ENCODE assay signal across 8 cellular contexts in the genomic region with DNA sequence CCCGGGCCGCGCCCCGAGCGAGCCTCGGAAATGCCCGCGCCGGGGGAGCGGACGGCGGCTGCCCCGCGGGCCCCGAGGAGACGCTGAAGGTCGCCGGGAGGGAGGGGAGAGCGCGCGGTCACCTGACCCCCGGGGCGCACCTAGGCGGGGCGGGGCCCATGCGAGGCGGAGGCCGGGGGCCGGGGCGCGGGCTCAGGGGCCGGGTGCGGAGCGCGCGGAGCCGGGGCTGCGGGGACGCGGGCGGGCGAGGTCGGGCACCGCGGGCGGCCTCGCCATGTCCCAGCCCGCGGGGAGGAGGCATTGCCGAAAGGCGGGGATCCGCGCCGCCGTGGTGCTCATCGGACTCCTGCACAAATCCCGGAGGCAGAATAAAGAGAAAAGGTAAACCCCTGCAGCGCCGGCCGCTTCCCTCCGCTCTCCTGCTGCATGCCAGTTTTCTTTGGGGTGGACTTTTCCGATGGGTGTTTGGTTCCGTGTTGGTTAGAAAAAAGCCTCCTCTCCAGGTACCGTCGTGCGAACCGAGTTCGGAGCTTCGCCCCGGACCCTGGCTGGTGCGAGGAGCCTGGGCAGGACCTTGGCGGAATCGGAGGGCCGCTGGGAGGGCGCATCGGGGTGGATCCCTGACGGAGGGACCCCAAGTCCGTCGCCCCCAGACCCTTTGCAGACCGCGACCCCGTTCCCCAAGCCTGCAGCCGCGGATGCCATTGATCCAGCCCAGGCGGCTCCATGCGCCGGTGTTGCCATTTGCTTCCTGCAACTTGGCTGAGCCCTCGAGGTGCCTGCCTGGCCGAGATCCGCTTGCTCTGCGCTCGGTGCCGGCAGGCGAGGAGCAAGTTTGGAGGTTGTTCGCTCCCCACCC. TPM values are rescaled to one million over a fixed set of nuclear protein-coding genes. Genes with fewer than 3 reads are reported as not detected.
DNase-seq lines count a peak whose midpoint lies in the region; ATAC-seq, FAIRE-seq and TF ChIP-seq lines count a peak whose summit lies in the region.

No MANE protein-coding gene starts in this region.

- H3K9ac ChIP-seq in endothelial cell of umbilical vein (replicated peaks; ENCODE audit: extremely low read depth, insufficient read depth, low read length), result no peak overlapping the region

- intact Hi-C loops in activated CD4-positive, alpha-beta T cell treated with anti-CD3 and anti-CD28 coated beads for 36 hours (cut with DNase I, micrococcal nuclease), result no loop called here
- intact Hi-C loops in endothelial cell of umbilical vein (cut with micrococcal nuclease), result no loop called here

- H3K4me2 ChIP-seq in endothelial cell of umbilical vein (ENCODE audit: insufficient read depth, low read length), result peak overlapping the region; percentile 60

- H3K4me1 Mint-ChIP-seq in activated CD4-positive, alpha-beta T cell treated with anti-CD3 and anti-CD28 coated beads for 36 hours, result peaks cover 9% of the 10 kb centered on the region
- H3K4me1 Mint-ChIP-seq in T-helper 17 cell, result peaks cover 27% of the 10 kb centered on the region
- H3K4me1 Mint-ChIP-seq in naive thymus-derived CD8-positive, alpha-beta T cell, result peaks cover 3 to 39% (median 15%) of the 10 kb centered on the region in 4 donors

- H3K79me2 ChIP-seq in endothelial cell of umbilical vein (ENCODE audit: control insufficient read depth, insufficient read depth, low read length), result no peaks in the 10 kb centered on the region

- no peak overlapping the region for H3K27ac Mint-ChIP-seq in activated CD4-positive, alpha-beta T cell treated with anti-CD3 and anti-CD28 coated beads for 36 hours
- no peak overlapping the region for H3K27ac Mint-ChIP-seq in T-helper 17 cell
- peak overlapping the region in 2 of 10 donors; percentile 37 to 74 for H3K27ac Mint-ChIP-seq in naive thymus-derived CD8-positive, alpha-beta T cell

- H3K9me1 ChIP-seq in endothelial cell of umbilical vein (replicated peaks; ENCODE audit: control insufficient read depth, extremely low read depth, insufficient read depth, low read length), result no peaks in the 10 kb centered on the region

- CTCF ChIA-PET in activated CD4-positive, alpha-beta T cell treated with anti-CD3 and anti-CD28 coated beads for 36 hours (lab: Charles Lee), result interaction anchor here (0.8 kb wide), 1 partner anchor 159 kb away, joined by 3 read pairs; no protein-coding TSS in a partner anchor
- CTCF ChIA-PET in endothelial cell of umbilical vein (lab: Charles Lee), result interaction anchor here (1.2 to 2.8 kb wide), 2 partner anchors 159 kb away, joined by 3 to 19 read pairs; no protein-coding TSS in a partner anchor

- H3K36me3 ChIP-seq in endothelial cell of umbilical vein (ENCODE audit: control insufficient read depth in 2 of 2, extremely low read depth in 1 of 2, insufficient read depth in 2 of 2, low read length in 2 of 2), result no peaks in the 10 kb centered on the region

- peak overlapping the region in 1 of 3 experiments; percentile 24 for H3K4me3 ChIP-seq in endothelial cell of umbilical vein (replicated peaks in 1 of 3; ENCODE audit: insufficient read depth in 1 of 3, low read depth in 1 of 3, low read length in 3 of 3)

- no peak for TF ChIP-seq CTCF in endothelial cell of umbilical vein (IDR thresholded peaks at IDR 0.05; ENCODE audit: extremely low read depth in 1 of 2, insufficient read depth in 1 of 2, low read depth in 1 of 2, low read length in 2 of 2)

- no peak overlapping the region for H3K27ac ChIP-seq in endothelial cell of umbilical vein (ENCODE audit: insufficient read depth, low read depth, low read length)

- POLR2A ChIA-PET in activated CD4-positive, alpha-beta T cell treated with anti-CD3 and anti-CD28 coated beads for 36 hours (lab: Charles Lee), result no interaction called here
- POLR2A ChIA-PET in endothelial cell of umbilical vein (lab: Charles Lee), result no interaction called here
- POLR2A ChIA-PET in naive thymus-derived CD8-positive, alpha-beta T cell (lab: Charles Lee), result no interaction called here

- FAIRE-seq in endothelial cell of umbilical vein (lab: Jason Lieb, UNC), result no peak

- peaks cover 37 to 47% of the 10 kb centered on the region in 2 experiments for H3K27me3 ChIP-seq in endothelial cell of umbilical vein (ENCODE audit: control insufficient read depth in 2 of 2, insufficient read depth in 2 of 2, low read length in 2 of 2)

- ATAC-seq in activated CD4-positive, alpha-beta T cell treated with anti-CD3 and anti-CD28 coated beads for 36 hours, result peak; percentile 42
- ATAC-seq in T-helper 17 cell (peak; percentile 61), HG03342 (IDR thresholded peaks at IDR 0.05; ENCODE audit: unreplicated experiment) (no peak)
- peak; percentile 40 to 48 for ATAC-seq in naive thymus-derived CD8-positive, alpha-beta T cell

- peaks cover 30% of the 10 kb centered on the region for H3K27me3 Mint-ChIP-seq in activated CD4-positive, alpha-beta T cell treated with anti-CD3 and anti-CD28 coated beads for 36 hours
- H3K27me3 Mint-ChIP-seq in T-helper 17 cell, result no peaks in the 10 kb centered on the region
- peaks cover 13 to 63% (median 37%) of the 10 kb centered on the region in 5 donors for H3K27me3 Mint-ChIP-seq in naive thymus-derived CD8-positive, alpha-beta T cell

- H3K4me1 ChIP-seq in endothelial cell of umbilical vein (ENCODE audit: control insufficient read depth, extremely low read depth, insufficient read depth, low read length), result peaks cover 7% of the 10 kb centered on the region

- DNase-seq in activated CD4-positive, alpha-beta T cell treated with anti-CD3 and anti-CD28 coated beads for 36 hours, result peak; percentile 49
- no peak for DNase-seq in activated CD4-positive, alpha-beta T cell treated with anti-CD3 and anti-CD28 coated beads, Interleukin-2, amount 50 U/mL, for 4 hours
- DNase-seq in T-helper 17 cell (no peak), endothelial cell of umbilical vein (ENCODE audit: low read depth, low spot score) (no peak), SKM-1 treated with dmso at 0.1 percent for 144 hours (lab: John Stamatoyannopoulos, UW; ENCODE audit: unreplicated experiment) (no peak), DMS153 (lab: John Stamatoyannopoulos, UW) (no peak)
- DNase-seq in naive thymus-derived CD8-positive, alpha-beta T cell, result peak in 2 of 10 donors; percentile 19 to 37

- dilution Hi-C loops in endothelial cell of umbilical vein (cut with MboI; ENCODE audit: extremely low pct_ligation_motif_present, low sequenced_read_pairs), result no loop called here

- no peaks in the 10 kb centered on the region for H4K20me1 ChIP-seq in endothelial cell of umbilical vein (replicated peaks; ENCODE audit: control insufficient read depth, extremely low read depth, insufficient read depth, low read length)

- H3K9me3 Mint-ChIP-seq in activated CD4-positive, alpha-beta T cell treated with anti-CD3 and anti-CD28 coated beads for 36 hours (ENCODE audit: low read depth), result no peaks in the 10 kb centered on the region
- no peaks in the 10 kb centered on the region for H3K9me3 Mint-ChIP-seq in naive thymus-derived CD8-positive, alpha-beta T cell

- no TSS peak for BruUV-seq in endothelial cell of umbilical vein (replicated peaks; lab: Mats Ljungman, UMichigan)

- no peaks in the 10 kb centered on the region for H3K36me3 Mint-ChIP-seq in activated CD4-positive, alpha-beta T cell treated with anti-CD3 and anti-CD28 coated beads for 36 hours (ENCODE audit: low read depth)
- peaks cover 3% of the 10 kb centered on the region for H3K36me3 Mint-ChIP-seq in T-helper 17 cell (ENCODE audit: low read depth)
- peaks cover 0 to 11% (median 0%) of the 10 kb centered on the region in 3 donors for H3K36me3 Mint-ChIP-seq in naive thymus-derived CD8-positive, alpha-beta T cell

- H3K9me3 ChIP-seq in T-helper 17 cell (ENCODE audit: control insufficient read depth, low read length, poor library complexity, severe bottlenecking) (no peaks in the 10 kb centered on the region), endothelial cell of umbilical vein (replicated peaks; ENCODE audit: control insufficient read depth, insufficient read depth, low read length) (no peaks in the 10 kb centered on the region)

- H2AFZ ChIP-seq in endothelial cell of umbilical vein (ENCODE audit: low read depth, low read length), result peak overlapping the region; percentile 48

- no peak for TF ChIP-seq POLR2A in endothelial cell of umbilical vein (IDR thresholded peaks at IDR 0.05; ENCODE audit: low read depth, low read length)

- peak overlapping the region; percentile 70 for H3K4me3 Mint-ChIP-seq in activated CD4-positive, alpha-beta T cell treated with anti-CD3 and anti-CD28 coated beads for 36 hours
- H3K4me3 Mint-ChIP-seq in T-helper 17 cell, result peak overlapping the region; percentile 85
- H3K4me3 Mint-ChIP-seq in naive thymus-derived CD8-positive, alpha-beta T cell, result peak overlapping the region; percentile 56 to 89 (median 85)

TF ChIP-seq in endothelial cell of umbilical vein, 7 proteins besides CTCF, POLR2A, EP300 and RAD21:
- TF ChIP-seq EZH2 (IDR thresholded peaks at IDR 0.05; ENCODE audit: borderline replicate concordance, low read depth, low read length, severe bottlenecking) (peak; percentile 87), GATA2 (IDR thresholded peaks at IDR 0.05; ENCODE audit: insufficient read depth, insufficient read length, low read depth, low read length) (no peak), FOS (IDR thresholded peaks at IDR 0.05; ENCODE audit: borderline replicate concordance, insufficient read depth, low read length) (no peak)
- TF ChIP-seq, protein P1, sequence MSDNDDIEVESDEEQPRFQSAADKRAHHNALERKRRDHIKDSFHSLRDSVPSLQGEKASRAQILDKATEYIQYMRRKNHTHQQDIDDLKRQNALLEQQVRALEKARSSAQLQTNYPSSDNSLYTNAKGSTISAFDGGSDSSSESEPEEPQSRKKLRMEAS (IDR thresholded peaks at IDR 0.05; ENCODE audit: insufficient read depth, insufficient read length), result no peak

RNA-seq across cellular contexts. Expression of a gene that starts 57.7 kb away (rescaled TPM):
- total RNA-seq in activated CD4-positive, alpha-beta T cell treated with anti-CD3 and anti-CD28 coated beads for 36 hours, result under 1 TPM; 0.64 to 0.86 TPM
- total RNA-seq in T-helper 17 cell (100 to 1,000 TPM in 1 of 2 donors, 10 to 100 TPM in 1; 77.3 to 109 TPM), endothelial cell of umbilical vein (3.1 and 3.6 TPM in 2 replicates)
- 1.4 and 2.3 TPM in 2 replicates for polyA plus RNA-seq in endothelial cell of umbilical vein
- polyA plus RNA-seq in endothelial cell of umbilical vein (2011; cell fraction: cytosol; rRNA removed), result 0.97 and 1.3 TPM in 2 replicates
- 6.7 and 7.0 TPM in 2 replicates for polyA plus RNA-seq in endothelial cell of umbilical vein (2011; cell fraction: nucleus; rRNA removed)
- 1.1 and 1.2 TPM in 2 replicates for polyA plus RNA-seq in endothelial cell of umbilical vein (2012)
- polyA minus RNA-seq in endothelial cell of umbilical vein, result 1.6 and 2.8 TPM in 2 replicates
- polyA minus RNA-seq in endothelial cell of umbilical vein (2011; cell fraction: cytosol; rRNA and poly(A)+ RNA removed), result 19.2 TPM
- polyA minus RNA-seq in endothelial cell of umbilical vein (2011; cell fraction: nucleus; rRNA and poly(A)+ RNA removed), result 2.2 and 5.3 TPM in 2 replicates
- 1 to 10 TPM in 1 of 2 experiments, under 1 TPM in 1; 0.44 to 1.3 TPM for total RNA-seq in naive thymus-derived CD8-positive, alpha-beta T cell
- 1 to 10 TPM in 2 of 3 donors, under 1 TPM in 1; 0.78 to 1.6 (median 1.4) TPM for polyA plus RNA-seq in naive thymus-derived CD8-positive, alpha-beta T cell

Comparison
In these comparisons a context has a peak if more than half of its experiments do, and no peak if none do; other contexts are left out.
1. RNA of a gene that starts 57.7 kb away (total RNA-seq): 77.3 to 109 TPM in T-helper 17 cell; 3.1 to 3.6 TPM in endothelial cell of umbilical vein, 0.44 to 1.3 TPM in naive thymus-derived CD8-positive, alpha-beta T cell and 0.64 to 0.86 TPM in activated CD4-positive, alpha-beta T cell treated with anti-CD3 and anti-CD28 coated beads for 36 hours; every median in the first group is over 10 times any median in the second.
2. Peak in every context shown above with its lines, with median percentiles within 50 percentile points of each other: H3K4me3 Mint-ChIP-seq.